18 cellular contexts compared by ENCODE assay signal in the genomic region with DNA sequence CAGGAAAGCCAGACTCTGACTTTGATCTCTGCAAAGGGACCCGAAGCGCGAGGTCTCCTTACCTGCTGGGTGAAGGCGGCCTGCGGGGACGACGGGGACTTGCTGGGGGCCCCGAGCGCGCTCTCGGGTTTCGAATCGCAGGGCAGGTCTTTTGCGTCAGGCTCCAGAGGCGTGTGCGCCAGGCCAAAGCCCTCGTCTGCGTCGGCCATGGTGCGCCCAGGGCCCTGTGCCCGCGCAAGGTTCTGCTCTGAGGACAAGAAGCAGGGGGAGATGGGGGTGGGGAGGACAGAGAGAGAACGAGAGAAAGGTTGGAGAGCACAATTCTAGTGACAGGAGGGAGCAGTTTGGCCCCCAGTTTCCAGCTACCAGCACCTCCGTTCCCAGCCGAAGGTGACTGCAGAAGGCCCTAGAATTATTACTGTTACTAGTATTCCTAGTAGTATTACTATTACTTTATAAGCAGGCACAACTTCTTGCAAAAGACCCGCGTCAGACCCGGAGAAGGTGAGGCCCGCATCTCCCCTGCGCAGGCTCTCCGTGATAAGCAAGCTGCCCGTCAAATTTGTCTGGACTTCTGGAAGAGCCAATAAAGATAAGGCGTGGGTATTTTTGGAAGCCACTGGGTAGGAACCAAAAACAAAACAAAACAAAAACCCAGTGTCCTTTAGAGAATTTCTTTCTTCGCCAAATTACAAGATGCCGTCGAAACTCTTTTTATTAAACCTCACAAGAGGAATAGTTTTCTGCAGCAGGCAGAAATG. TPM values are rescaled to one million over a fixed set of nuclear protein-coding genes. Genes with fewer than 3 reads are reported as not detected.
DNase-seq lines count a peak whose midpoint lies in the region; TF ChIP-seq lines count a peak whose summit lies in the region.
"Had no signal": no experiment of that assay in that cellular context is flagged by ENCODE, and none has a peak within 500 bp of the region (broad histone marks: within the 10 kb centered on the region; RNA-seq: fewer than 3 reads in every experiment).

No MANE protein-coding gene starts in this region.

- intact Hi-C loops in transverse colon (cut with DNase I; ENCODE audit: low total_unique reads), result no loop called here

- H3K27ac ChIP-seq in cardiac muscle cell (peak overlapping the region; percentile 93), caudate nucleus (ENCODE audit: low read depth, low read length) (no peak overlapping the region), transverse colon (no peak overlapping the region)
- H3K27ac ChIP-seq: body of pancreas had no signal

- peak overlapping the region; percentile 97 for H3K4me3 ChIP-seq in cardiac muscle cell
- no peak overlapping the region for H3K4me3 ChIP-seq in transverse colon
- H3K4me3 ChIP-seq: body of pancreas had no signal

- no peak for TF ChIP-seq CTCF in cardiac muscle cell (IDR thresholded peaks at IDR 0.05; ENCODE audit: low read depth, low read length)
- no peak for TF ChIP-seq CTCF in osteocyte (IDR thresholded peaks at IDR 0.05)
- TF ChIP-seq CTCF in transverse colon (IDR thresholded peaks at IDR 0.05), result no peak

- no peak for TF ChIP-seq EP300 in transverse colon (IDR thresholded peaks at IDR 0.05; ENCODE audit: low read depth)

- DNase-seq in EL (peak; percentile 70), NCI-H510A (lab: John Stamatoyannopoulos, UW) (peak; percentile 77), cardiac muscle cell (ENCODE audit: low read depth in 1 of 2, low spot score in 1 of 2) (peak; percentile 71 to 85), osteocyte (ENCODE audit: extremely low spot score, unreplicated experiment) (peak; percentile 76), caudate nucleus (lab: John Stamatoyannopoulos, UW) (no peak), ureter (ENCODE audit: low spot score) (no peak), transverse colon (no peak)
- DNase-seq in effector CD4-positive, alpha-beta T cell, result no peak
- DNase-seq: body of pancreas; C1 segment of cervical spinal cord; DND-41; effector CD8-positive, alpha-beta T cell; kidney; MM.1S; NCI-H2171 had no signal

- H3K4me1 ChIP-seq in cardiac muscle cell (ENCODE audit: low read depth), result peaks cover 52% of the 10 kb centered on the region
- peaks cover 0 to 12% (median 3%) of the 10 kb centered on the region in 4 donors for H3K4me1 ChIP-seq in transverse colon

- peaks cover 7% of the 10 kb centered on the region for H3K36me3 ChIP-seq in cardiac muscle cell
- H3K36me3 ChIP-seq in transverse colon, result no peaks in the 10 kb centered on the region

- H3K4me3 Mint-ChIP-seq in osteocyte (ENCODE audit: unreplicated experiment), result no peak overlapping the region

- H3K9me3 Mint-ChIP-seq in osteocyte (ENCODE audit: unreplicated experiment), result no peaks in the 10 kb centered on the region

- H3K27ac Mint-ChIP-seq in osteocyte (ENCODE audit: unreplicated experiment), result no peak overlapping the region

- H3K4me1 Mint-ChIP-seq in osteocyte (ENCODE audit: unreplicated experiment), result peaks cover 7% of the 10 kb centered on the region

- H3K9me3 ChIP-seq in cardiac muscle cell (ENCODE audit: low read depth) (no peaks in the 10 kb centered on the region), transverse colon (no peaks in the 10 kb centered on the region)
- H3K9me3 ChIP-seq: body of pancreas had no signal

- H3K27me3 ChIP-seq in cardiac muscle cell (peaks cover 62% of the 10 kb centered on the region), transverse colon (peaks cover 100% of the 10 kb centered on the region)

- in situ Hi-C loops in transverse colon (cut with MboI; ENCODE audit: low pct_ligation_motif_present in 1 of 4, low pct_unique_long_range_greater_than_20kb in 1 of 4, low sequenced_read_pairs in 3 of 4), result no loop called here

- TF ChIP-seq POLR2A in transverse colon (IDR thresholded peaks at IDR 0.05), result no peak

- H3K36me3 Mint-ChIP-seq in osteocyte (ENCODE audit: unreplicated experiment), result no peaks in the 10 kb centered on the region

- peaks cover 97% of the 10 kb centered on the region for H3K27me3 Mint-ChIP-seq in osteocyte (ENCODE audit: unreplicated experiment)

- WGBS in transverse colon (ENCODE audit: low coverage in 1 of 2), 2 donors, result 8 to 15% methylated on average over 13 to 33 of the region's 36 CpGs

RNA-seq across cellular contexts. Expression of a gene that starts 2.1 kb away (rescaled TPM):
- total RNA-seq in cardiac muscle cell, result 108 and 109 TPM in 2 replicates
- 83.3 and 110 TPM in 2 replicates for polyA plus RNA-seq in cardiac muscle cell
- total RNA-seq in osteocyte, result not detected in 2 replicates
- total RNA-seq in ureter, result 0.10 TPM
- not detected for total RNA-seq in transverse colon
- total RNA-seq: body of pancreas, glomerular endothelial cell, kidney, myocyte, pulmonary artery endothelial cell had no signal

Comparison
In these comparisons a context has a peak if more than half of its experiments do, and no peak if none do; other contexts are left out.
1. DNase-seq: peak in EL (single experiment), NCI-H510A (single experiment), cardiac muscle cell (2 of 2) and osteocyte (single experiment); none in caudate nucleus (0 of 61), ureter (single experiment), effector CD4-positive, alpha-beta T cell (single experiment) and transverse colon (single experiment).
2. RNA of a gene that starts 2.1 kb away (total RNA-seq): 108 to 109 TPM in cardiac muscle cell; 0.10 TPM in ureter (single experiment), not detected in osteocyte and not detected in transverse colon; every median in the first group is over 10 times any median in the second.